Comparison of ENCODE assay signal across 1 cellular context in genomic region chr2:69948032-69948962, GRCh38.
TF ChIP-seq lines count a peak whose summit lies in the region.

No MANE protein-coding gene starts in this region.

TF ChIP-seq in HepG2, 621 proteins besides CTCF, POLR2A, EP300 and RAD21 (continued from another document and continues in another):
- no peak for TF ChIP-seq ZNF260 (CRISPR knock-in tag; IDR thresholded peaks at IDR 0.05; ENCODE audit: borderline replicate concordance, low read depth)
- TF ChIP-seq ERF (CRISPR knock-in tag; IDR thresholded peaks at IDR 0.05): peak; percentile 23; the same call in 1 of the 2 replicates
- TF ChIP-seq SYNCRIP (IDR thresholded peaks at IDR 0.05; ENCODE audit: insufficient read depth, low read depth, low read length): no peak
- TF ChIP-seq ZBTB26 (CRISPR knock-in tag; IDR thresholded peaks at IDR 0.05; ENCODE audit: borderline replicate concordance): no peak
- no peak for TF ChIP-seq TBL1XR1 (IDR thresholded peaks at IDR 0.05; ENCODE audit: borderline replicate concordance, low read length, partially characterized antibody)
- no peak for TF ChIP-seq NFIB (CRISPR knock-in tag; IDR thresholded peaks at IDR 0.05; ENCODE audit: borderline replicate concordance)
- TF ChIP-seq ZNF598 (CRISPR knock-in tag; IDR thresholded peaks at IDR 0.05; ENCODE audit: borderline replicate concordance): 0 out of 2 replicates have a peak, but pooled peaks have one; percentile 5
- no peak for TF ChIP-seq WIZ (CRISPR knock-in tag; IDR thresholded peaks at IDR 0.05)
- no peak for TF ChIP-seq RFXAP (CRISPR knock-in tag; IDR thresholded peaks at IDR 0.05; ENCODE audit: borderline replicate concordance)
- no peak; the same call in 1 of the 2 replicates for TF ChIP-seq KMT2B (CRISPR knock-in tag; IDR thresholded peaks at IDR 0.05)
- no peak for TF ChIP-seq REPIN1 (CRISPR knock-in tag; IDR thresholded peaks at IDR 0.05; ENCODE audit: borderline replicate concordance, low read depth)
- TF ChIP-seq ZNF160 (CRISPR knock-in tag; IDR thresholded peaks at IDR 0.05): no peak
- TF ChIP-seq HOXA7 (CRISPR knock-in tag; IDR thresholded peaks at IDR 0.05): no peak
- no peak for TF ChIP-seq ZNF234 (CRISPR knock-in tag; conservative IDR thresholded peaks at IDR 0.05)
- no peak for TF ChIP-seq EHMT2 (IDR thresholded peaks at IDR 0.05; ENCODE audit: borderline replicate concordance, low read depth, low read length)
- peak; percentile 45; the same call in 1 of the 2 replicates for TF ChIP-seq ZBTB38 (CRISPR knock-in tag; IDR thresholded peaks at IDR 0.05)
- no peak for TF ChIP-seq CERS6 (CRISPR knock-in tag; IDR thresholded peaks at IDR 0.05)
- no peak for TF ChIP-seq ZNF337 (CRISPR knock-in tag; IDR thresholded peaks at IDR 0.05; ENCODE audit: borderline replicate concordance, low read depth)
- no peak for TF ChIP-seq ARNT (IDR thresholded peaks at IDR 0.05)
- no peak for TF ChIP-seq ZNF766 (CRISPR knock-in tag; IDR thresholded peaks at IDR 0.05; ENCODE audit: borderline replicate concordance)
- no peak for TF ChIP-seq ZNF414 (CRISPR knock-in tag; IDR thresholded peaks at IDR 0.05)
- TF ChIP-seq STAG1 (CRISPR knock-in tag; IDR thresholded peaks at IDR 0.05): no peak
- TF ChIP-seq SRSF4 (IDR thresholded peaks at IDR 0.05; ENCODE audit: low read depth, low read length, poor library complexity, severe bottlenecking): no peak
- no peak for TF ChIP-seq ZNF318 (CRISPR knock-in tag; IDR thresholded peaks at IDR 0.05)
- TF ChIP-seq FOSL1 (CRISPR knock-in tag; IDR thresholded peaks at IDR 0.05; ENCODE audit: borderline replicate concordance): no peak; the same call in 1 of the 2 replicates
- no peak for TF ChIP-seq ZBTB43 (CRISPR knock-in tag; conservative IDR thresholded peaks at IDR 0.05)
- no peak for TF ChIP-seq ZNF136 (CRISPR knock-in tag; IDR thresholded peaks at IDR 0.05; ENCODE audit: low read depth)
- no peak; the same call in 1 of the 2 replicates for TF ChIP-seq ZNF543 (CRISPR knock-in tag; IDR thresholded peaks at IDR 0.05)
- TF ChIP-seq KLF6 (CRISPR knock-in tag; IDR thresholded peaks at IDR 0.05): no peak
- no peak for TF ChIP-seq CBFB (CRISPR knock-in tag; IDR thresholded peaks at IDR 0.05)
- TF ChIP-seq JARID2 (CRISPR knock-in tag; IDR thresholded peaks at IDR 0.05; ENCODE audit: insufficient replicate concordance): no peak
- no peak for TF ChIP-seq MTA3 (CRISPR knock-in tag; IDR thresholded peaks at IDR 0.05)
- TF ChIP-seq PLSCR1 (CRISPR knock-in tag; IDR thresholded peaks at IDR 0.05; ENCODE audit: borderline replicate concordance): no peak
- TF ChIP-seq ZNF569 (CRISPR knock-in tag; IDR thresholded peaks at IDR 0.05; ENCODE audit: borderline replicate concordance): 0 out of 2 replicates have a peak, but pooled peaks have one; percentile 15
- TF ChIP-seq ZHX1 (CRISPR knock-in tag; IDR thresholded peaks at IDR 0.05; ENCODE audit: low read depth): no peak
- no peak for TF ChIP-seq NCOR1 (IDR thresholded peaks at IDR 0.05; ENCODE audit: borderline replicate concordance, low read length)
- TF ChIP-seq ZNF441 (CRISPR knock-in tag; IDR thresholded peaks at IDR 0.05; ENCODE audit: borderline replicate concordance): no peak
- no peak for TF ChIP-seq HMGXB3 (CRISPR knock-in tag; IDR thresholded peaks at IDR 0.05; ENCODE audit: borderline replicate concordance)
- no peak for TF ChIP-seq ZNF552 (CRISPR knock-in tag; IDR thresholded peaks at IDR 0.05; ENCODE audit: borderline replicate concordance)
- no peak for TF ChIP-seq SETDB1 (CRISPR knock-in tag; IDR thresholded peaks at IDR 0.05; ENCODE audit: borderline replicate concordance)
- no peak for TF ChIP-seq ZSCAN20 (CRISPR knock-in tag; IDR thresholded peaks at IDR 0.05; ENCODE audit: borderline replicate concordance)
- TF ChIP-seq ZNF501 (CRISPR knock-in tag; IDR thresholded peaks at IDR 0.05): no peak; the same call in 1 of the 2 replicates
- TF ChIP-seq ZKSCAN5 (CRISPR knock-in tag; IDR thresholded peaks at IDR 0.05): no peak
- no peak for TF ChIP-seq ZNF451 (CRISPR knock-in tag; IDR thresholded peaks at IDR 0.05)
- TF ChIP-seq MXI1 (IDR thresholded peaks at IDR 0.05; ENCODE audit: borderline replicate concordance, low read depth, low read length): no peak
